In the genomic region with DNA sequence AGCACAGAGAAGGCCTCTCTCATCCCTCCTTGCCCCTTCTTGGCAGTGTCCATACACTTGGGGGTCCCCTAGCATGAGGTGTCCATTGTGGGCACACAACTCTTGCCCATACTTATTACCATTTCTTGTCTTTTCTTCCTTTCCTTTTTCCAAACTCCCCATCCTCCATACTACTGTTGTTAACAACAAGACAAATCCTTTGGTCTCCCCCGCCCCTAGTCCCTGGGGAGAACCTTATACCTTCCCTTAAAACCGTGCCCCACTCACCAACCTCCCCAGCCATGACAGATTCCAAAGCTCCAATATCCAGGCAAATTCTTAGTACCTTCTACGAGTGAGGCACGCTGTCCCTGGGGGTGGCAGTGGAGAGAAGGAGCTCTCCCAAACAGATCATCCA, we compare ENCODE assay signal across 10 cellular contexts.
DNase-seq lines count a peak whose midpoint lies in the region; ATAC-seq, FAIRE-seq and TF ChIP-seq lines count a peak whose summit lies in the region.
"Had no signal": no experiment of that assay in that cellular context is flagged by ENCODE, and none has a peak within 500 bp of the region (broad histone marks: within the 10 kb centered on the region; RNA-seq: fewer than 3 reads in every experiment).

No MANE protein-coding gene starts in this region.

- H3K27me3 ChIP-seq in layer of hippocampus (ENCODE audit: control insufficient read depth, insufficient read depth, low read length), result no peaks in the 10 kb centered on the region
- no peaks in the 10 kb centered on the region for H3K27me3 ChIP-seq in stomach

- no peak for FAIRE-seq in H54 (lab: Jason Lieb, UNC)
- FAIRE-seq: G401.6 had no signal

- TF ChIP-seq EP300 in stomach (IDR thresholded peaks at IDR 0.05), result no peak

- H3K27me3 Mint-ChIP-seq in IgD-negative memory B cell, result peaks cover 20% of the 10 kb centered on the region
- peaks cover 8% of the 10 kb centered on the region for H3K27me3 Mint-ChIP-seq in activated naive CD8-positive, alpha-beta T cell treated with anti-CD3 and anti-CD28 coated beads, Interleukin-2, amount 10 ng/mL, durations not matched to agents 7 days and 5 days
- H3K27me3 Mint-ChIP-seq in activated T-helper 1 cell treated with anti-CD3 and anti-CD28 coated beads, Interleukin-12 subunit alpha, Interleukin-12 subunit beta, Interleukin-2, Interleukin-4 antibody, amounts not matched to agents 30 ng/mL and 10 ng/mL and 1 ng/mL, durations not matched to agents 14 hours and 24 hours and 36 hours (ENCODE audit: insufficient read depth), result peaks cover 11% of the 10 kb centered on the region

- H3K4me1 Mint-ChIP-seq in IgD-negative memory B cell, result peaks cover 34 to 37% (median 36%) of the 10 kb centered on the region in 3 donors
- peaks cover 45% of the 10 kb centered on the region for H3K4me1 Mint-ChIP-seq in activated naive CD8-positive, alpha-beta T cell treated with anti-CD3 and anti-CD28 coated beads, Interleukin-2, amount 10 ng/mL, durations not matched to agents 7 days and 5 days
- peaks cover 29% of the 10 kb centered on the region for H3K4me1 Mint-ChIP-seq in activated T-helper 1 cell treated with anti-CD3 and anti-CD28 coated beads, Interleukin-12 subunit alpha, Interleukin-12 subunit beta, Interleukin-2, Interleukin-4 antibody, amounts not matched to agents 30 ng/mL and 10 ng/mL and 1 ng/mL, durations not matched to agents 14 hours and 24 hours and 36 hours (ENCODE audit: low read depth)

- POLR2A ChIA-PET in activated naive CD8-positive, alpha-beta T cell treated with anti-CD3 and anti-CD28 coated beads, Interleukin-2, amount 10 ng/mL, durations not matched to agents 7 days and 5 days (lab: Charles Lee), result no interaction called here

- no peaks in the 10 kb centered on the region for H3K9me3 ChIP-seq in stomach

- H3K4me1 ChIP-seq in stomach, result peaks cover 4 to 68% (median 42%) of the 10 kb centered on the region in 4 donors

- H3K36me3 Mint-ChIP-seq in IgD-negative memory B cell, result peaks cover 1% of the 10 kb centered on the region
- no peaks in the 10 kb centered on the region for H3K36me3 Mint-ChIP-seq in activated naive CD8-positive, alpha-beta T cell treated with anti-CD3 and anti-CD28 coated beads, Interleukin-2, amount 10 ng/mL, durations not matched to agents 7 days and 5 days
- no peaks in the 10 kb centered on the region for H3K36me3 Mint-ChIP-seq in activated T-helper 1 cell treated with anti-CD3 and anti-CD28 coated beads, Interleukin-12 subunit alpha, Interleukin-12 subunit beta, Interleukin-2, Interleukin-4 antibody, amounts not matched to agents 30 ng/mL and 10 ng/mL and 1 ng/mL, durations not matched to agents 14 hours and 24 hours and 36 hours (ENCODE audit: low read depth)

- TF ChIP-seq POLR2A in stomach (IDR thresholded peaks at IDR 0.05) (no peak), H54 (IDR thresholded peaks at IDR 0.05; ENCODE audit: low read depth, low read length) (no peak)

- TF ChIP-seq CTCF in stomach (IDR thresholded peaks at IDR 0.05), result no peak

- H3K36me3 ChIP-seq in stomach, result no peaks in the 10 kb centered on the region

- H3K9me3 Mint-ChIP-seq in IgD-negative memory B cell, result peaks cover 0 to 2% (median 0%) of the 10 kb centered on the region in 3 donors
- H3K9me3 Mint-ChIP-seq in activated naive CD8-positive, alpha-beta T cell treated with anti-CD3 and anti-CD28 coated beads, Interleukin-2, amount 10 ng/mL, durations not matched to agents 7 days and 5 days, result no peaks in the 10 kb centered on the region
- H3K9me3 Mint-ChIP-seq in activated T-helper 1 cell treated with anti-CD3 and anti-CD28 coated beads, Interleukin-12 subunit alpha, Interleukin-12 subunit beta, Interleukin-2, Interleukin-4 antibody, amounts not matched to agents 30 ng/mL and 10 ng/mL and 1 ng/mL, durations not matched to agents 14 hours and 24 hours and 36 hours, result no peaks in the 10 kb centered on the region
- H3K9me3 Mint-ChIP-seq: neural crest cell had no signal

- peak overlapping the region in 3 of 4 donors; percentile 53 to 87 (median 76) for H3K4me3 Mint-ChIP-seq in IgD-negative memory B cell
- H3K4me3 Mint-ChIP-seq in activated naive CD8-positive, alpha-beta T cell treated with anti-CD3 and anti-CD28 coated beads, Interleukin-2, amount 10 ng/mL, durations not matched to agents 7 days and 5 days, result peak overlapping the region; percentile 71
- H3K4me3 Mint-ChIP-seq in activated T-helper 1 cell treated with anti-CD3 and anti-CD28 coated beads, Interleukin-12 subunit alpha, Interleukin-12 subunit beta, Interleukin-2, Interleukin-4 antibody, amounts not matched to agents 30 ng/mL and 10 ng/mL and 1 ng/mL, durations not matched to agents 14 hours and 24 hours and 36 hours, result no peak overlapping the region
- H3K4me3 Mint-ChIP-seq: neural crest cell had no signal

- ATAC-seq in activated naive CD8-positive, alpha-beta T cell treated with anti-CD3 and anti-CD28 coated beads, Interleukin-2, amount 10 ng/mL, durations not matched to agents 7 days and 5 days (ENCODE audit: low read depth), result no peak

- H3K27ac ChIP-seq in layer of hippocampus (ENCODE audit: low read depth, low read length), result peak overlapping the region; percentile 80
- H3K27ac ChIP-seq in stomach, result peak overlapping the region; percentile 24 to 88 (median 87)

- DNase-seq in activated naive CD8-positive, alpha-beta T cell treated with anti-CD3 and anti-CD28 coated beads, Interleukin-2, amount 10 ng/mL, durations not matched to agents 7 days and 5 days, result no peak
- DNase-seq in stomach (no peak), H54 (ENCODE audit: insufficient read length, low spot score) (no peak), DMS 273 treated with DMSO at 0.1 percent for 48 hours (lab: John Stamatoyannopoulos, UW) (no peak)
- no peak for DNase-seq in activated T-helper 1 cell treated with anti-CD3 and anti-CD28 coated beads, Interleukin-12 subunit alpha, Interleukin-12 subunit beta, Interleukin-2, Interleukin-4 antibody, amounts not matched to agents 30 ng/mL and 10 ng/mL and 1 ng/mL, durations not matched to agents 14 hours and 24 hours and 36 hours (ENCODE audit: low spot score)
- DNase-seq: NCI-H2171 treated with DMSO at 0.1 percent for 48 hours had no signal

- peak overlapping the region; percentile 88 to 93 (median 91) for H3K27ac Mint-ChIP-seq in IgD-negative memory B cell
- H3K27ac Mint-ChIP-seq in activated naive CD8-positive, alpha-beta T cell treated with anti-CD3 and anti-CD28 coated beads, Interleukin-2, amount 10 ng/mL, durations not matched to agents 7 days and 5 days, result peak overlapping the region; percentile 39
- no peak overlapping the region for H3K27ac Mint-ChIP-seq in activated T-helper 1 cell treated with anti-CD3 and anti-CD28 coated beads, Interleukin-12 subunit alpha, Interleukin-12 subunit beta, Interleukin-2, Interleukin-4 antibody, amounts not matched to agents 30 ng/mL and 10 ng/mL and 1 ng/mL, durations not matched to agents 14 hours and 24 hours and 36 hours

- H3K4me3 ChIP-seq in stomach, result no peak overlapping the region

- WGBS in stomach, 5 donors, result 77 to 86% (median 84%) methylated on average over 4 of the region's 4 CpGs

- intact Hi-C loops in stomach (cut with DNase I; ENCODE audit: low total_unique reads), result no loop called here
- intact Hi-C loops in activated T-helper 1 cell treated with anti-CD3 and anti-CD28 coated beads, Interleukin-12 subunit alpha, Interleukin-12 subunit beta, Interleukin-2, Interleukin-4 antibody, amounts not matched to agents 30 ng/mL and 10 ng/mL and 1 ng/mL, durations not matched to agents 14 hours and 24 hours and 36 hours (cut with micrococcal nuclease), result loop anchor here (10.0 kb wide), 1 partner anchor 79 kb away; a partner anchor contains a TSS
